9 cellular contexts compared by ENCODE assay signal in the genomic region with DNA sequence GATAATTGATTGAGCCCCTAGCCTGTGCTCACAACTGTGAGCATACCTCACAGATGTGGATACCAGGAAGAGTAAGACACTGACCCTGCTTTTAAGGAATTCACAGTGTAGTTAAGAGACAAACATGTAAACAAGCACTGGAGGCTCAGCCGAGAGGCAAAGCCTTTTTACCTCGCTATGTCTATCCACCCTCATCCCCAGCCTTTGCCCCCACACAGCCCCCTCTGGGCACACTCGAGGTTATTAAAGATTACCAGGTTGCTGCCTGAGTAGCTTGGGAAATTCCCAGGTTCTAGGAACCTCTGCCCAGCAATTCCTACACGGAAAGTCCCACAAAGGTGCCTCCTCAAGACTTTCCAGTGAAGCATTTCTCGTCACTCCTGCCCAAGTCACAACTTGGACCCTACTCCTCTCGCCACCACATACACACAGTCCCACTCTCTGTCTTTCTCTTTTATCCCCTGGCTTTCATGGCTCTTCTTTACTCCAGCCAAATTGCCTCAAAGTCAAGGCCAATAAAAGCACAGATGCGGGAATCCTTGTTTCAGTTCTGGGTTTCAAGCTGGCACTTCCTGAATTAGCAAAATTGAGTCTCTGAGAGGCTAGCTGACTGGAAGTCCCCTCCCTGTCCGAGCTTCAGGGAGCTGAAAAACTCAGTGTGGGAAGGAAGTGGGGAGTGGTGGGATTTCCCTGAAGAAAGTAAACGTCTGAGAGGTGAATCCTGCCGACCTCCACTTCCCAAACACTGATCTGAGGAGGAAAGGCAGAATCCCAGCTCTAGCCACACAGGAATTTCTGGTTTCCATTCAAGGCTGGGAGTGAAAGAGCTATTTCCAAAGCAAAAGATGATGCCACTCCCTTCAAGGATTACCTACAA. TPM values are rescaled to one million over a fixed set of nuclear protein-coding genes. Genes with fewer than 3 reads are reported as not detected.
DNase-seq lines count a peak whose midpoint lies in the region; ATAC-seq and TF ChIP-seq lines count a peak whose summit lies in the region.
"Had no signal": no experiment of that assay in that cellular context is flagged by ENCODE, and none has a peak within 500 bp of the region (broad histone marks: within the 10 kb centered on the region; RNA-seq: fewer than 3 reads in every experiment).

No MANE protein-coding gene starts in this region.

- no peak overlapping the region for H3K4ac ChIP-seq in mesendoderm (ENCODE audit: low read depth, low read length)

- H3K79me1 ChIP-seq in mesendoderm (ENCODE audit: low read length) = no peaks in the 10 kb centered on the region

- H3K4me2 ChIP-seq in mesendoderm (ENCODE audit: low read length) = no peak overlapping the region

- H2AK5ac ChIP-seq in mesendoderm (ENCODE audit: low read length) = no peak overlapping the region

- H2BK5ac ChIP-seq in mesendoderm (ENCODE audit: low read length) = no peak overlapping the region

- H3K4me3 ChIP-seq in ascending aorta = no peak overlapping the region
- no peak overlapping the region for H3K4me3 ChIP-seq in mesendoderm (ENCODE audit: low read length)

- in situ Hi-C loops in ACHN (cut with HindIII; ENCODE audit: low pct_ligation_motif_present, low pct_unique_long_range_greater_than_20kb, low sequenced_read_pairs) = no loop called here

- no peak overlapping the region for H2BK15ac ChIP-seq in mesendoderm (replicated peaks; ENCODE audit: low read depth)

- H3K9me3 ChIP-seq in ascending aorta = no peaks in the 10 kb centered on the region

- no peaks in the 10 kb centered on the region for H3K79me2 ChIP-seq in mesendoderm (ENCODE audit: control insufficient read depth, insufficient read depth, low read length)

- peak overlapping the region; percentile 33 to 51 for H3K27ac ChIP-seq in ascending aorta
- H3K27ac ChIP-seq in mesendoderm (ENCODE audit: low read depth, low read length) = no peak overlapping the region

- no peak for TF ChIP-seq CTCF in ascending aorta (IDR thresholded peaks at IDR 0.05)

- H3K56ac ChIP-seq in mesendoderm (ENCODE audit: low read length) = peak overlapping the region; percentile 46

- ATAC-seq in HG02870 (IDR thresholded peaks at IDR 0.05; ENCODE audit: unreplicated experiment) = peak; percentile 57

- intact Hi-C loops in ascending aorta (cut with DNase I) = no loop called here

- H3K36me3 ChIP-seq in ascending aorta (peaks cover 0 to 6% of the 10 kb centered on the region in 2 donors), mesendoderm (ENCODE audit: control insufficient read depth, insufficient read depth, low read length) (no peaks in the 10 kb centered on the region)

- H4K5ac ChIP-seq in mesendoderm (ENCODE audit: low read length) = no peak overlapping the region

- no peak overlapping the region for H3K18ac ChIP-seq in mesendoderm (ENCODE audit: low read length)

- no peak overlapping the region for H4K8ac ChIP-seq in mesendoderm (ENCODE audit: low read depth, low read length)

- H2BK120ac ChIP-seq in mesendoderm (ENCODE audit: low read depth, low read length) = no peak overlapping the region

- DNase-seq in CD1c-positive myeloid dendritic cell (ENCODE audit: extremely low spot score) = peak; percentile 84
- DNase-seq in ascending aorta (ENCODE audit: low spot score in 2 of 2) = no peak
- peak; percentile 57 for DNase-seq in mesendoderm
- no peak for DNase-seq in ACHN
- DNase-seq in NCI-H2196 (lab: John Stamatoyannopoulos, UW; ENCODE audit: unreplicated experiment) = no peak
- no peak for DNase-seq in RKO (ENCODE audit: low spot score)
- DNase-seq in GDM1 (lab: John Stamatoyannopoulos, UW) = no peak
- DNase-seq: NCI-H524 treated with DMSO at 0.1 percent for 48 hours had no signal

- H3K9ac ChIP-seq in mesendoderm (ENCODE audit: low read length) = no peak overlapping the region

- H3K4me1 ChIP-seq in ascending aorta = no peaks in the 10 kb centered on the region
- peaks cover 3% of the 10 kb centered on the region for H3K4me1 ChIP-seq in mesendoderm (ENCODE audit: control insufficient read depth, low read depth, low read length)

- H3K27me3 ChIP-seq in ascending aorta = no peaks in the 10 kb centered on the region
- no peaks in the 10 kb centered on the region for H3K27me3 ChIP-seq in mesendoderm (ENCODE audit: insufficient read depth, low read length, poor library complexity)

- no CpG with 5 or more reads among the region's 10 CpGs for WGBS in mesendoderm (ENCODE audit: extremely low coverage, insufficient coverage, low lambda C conversion rate)

- H3K23ac ChIP-seq in mesendoderm (ENCODE audit: low read length) = no peak overlapping the region

RNA-seq across cellular contexts. Expression of gene DENND2D, which starts 7.6 kb away (rescaled TPM):
- total RNA-seq in ascending aorta = 4.4 TPM
- 0.53 TPM for polyA plus RNA-seq in mesendoderm (2013, experiment 1 of 2)
- 0.46 TPM for polyA plus RNA-seq in mesendoderm (2013, experiment 2 of 2)

RNA-seq across cellular contexts. Expression of gene CHI3L2, which starts 34.6 kb away (rescaled TPM):
- 10.1 TPM for total RNA-seq in ascending aorta
- 0.13 TPM for polyA plus RNA-seq in mesendoderm (2013, experiment 1 of 2)
- not detected for polyA plus RNA-seq in mesendoderm (2013, experiment 2 of 2)

RNA-seq across cellular contexts. Expression of gene CEPT1, which starts 52.9 kb away (rescaled TPM):
- total RNA-seq in ascending aorta = 6.6 TPM
- 15.1 TPM for polyA plus RNA-seq in mesendoderm (2013, experiment 1 of 2)
- polyA plus RNA-seq in mesendoderm (2013, experiment 2 of 2) = 14.3 TPM

RNA-seq across cellular contexts. Expression of gene DRAM2, which starts 53.0 kb away (rescaled TPM):
- total RNA-seq in ascending aorta = 60.2 TPM
- polyA plus RNA-seq in mesendoderm (2013, experiment 1 of 2) = 20.9 TPM
- 21.2 TPM for polyA plus RNA-seq in mesendoderm (2013, experiment 2 of 2)

Comparison
In these comparisons a context has a peak if more than half of its experiments do, and no peak if none do; other contexts are left out.
1. DNase-seq: peak in CD1c-positive myeloid dendritic cell (single experiment) and mesendoderm (single experiment); none in ascending aorta (0 of 2), ACHN (single experiment), NCI-H2196 (single experiment), RKO (single experiment) and GDM1 (single experiment).